In genomic region chr1:6088956-6089355, GRCh38 we compare ENCODE assay signal across 5 cellular contexts.
"Had no signal": no experiment of that assay in that cellular context is flagged by ENCODE, and none has a peak within 500 bp of the region (broad histone marks: within the 10 kb centered on the region; RNA-seq: fewer than 3 reads in every experiment).

No MANE protein-coding gene starts in this region.

- H3K9ac ChIP-seq: GM23248 had no signal

- H2AFZ ChIP-seq: GM23248 had no signal

- H3K4me3 ChIP-seq: GM23248 had no signal

- DNase-seq: GM23248, GOT3, H9, HCEC 1CT, IMR-90 had no signal

- H3K27ac ChIP-seq: GM23248 had no signal
